In the genomic region with DNA sequence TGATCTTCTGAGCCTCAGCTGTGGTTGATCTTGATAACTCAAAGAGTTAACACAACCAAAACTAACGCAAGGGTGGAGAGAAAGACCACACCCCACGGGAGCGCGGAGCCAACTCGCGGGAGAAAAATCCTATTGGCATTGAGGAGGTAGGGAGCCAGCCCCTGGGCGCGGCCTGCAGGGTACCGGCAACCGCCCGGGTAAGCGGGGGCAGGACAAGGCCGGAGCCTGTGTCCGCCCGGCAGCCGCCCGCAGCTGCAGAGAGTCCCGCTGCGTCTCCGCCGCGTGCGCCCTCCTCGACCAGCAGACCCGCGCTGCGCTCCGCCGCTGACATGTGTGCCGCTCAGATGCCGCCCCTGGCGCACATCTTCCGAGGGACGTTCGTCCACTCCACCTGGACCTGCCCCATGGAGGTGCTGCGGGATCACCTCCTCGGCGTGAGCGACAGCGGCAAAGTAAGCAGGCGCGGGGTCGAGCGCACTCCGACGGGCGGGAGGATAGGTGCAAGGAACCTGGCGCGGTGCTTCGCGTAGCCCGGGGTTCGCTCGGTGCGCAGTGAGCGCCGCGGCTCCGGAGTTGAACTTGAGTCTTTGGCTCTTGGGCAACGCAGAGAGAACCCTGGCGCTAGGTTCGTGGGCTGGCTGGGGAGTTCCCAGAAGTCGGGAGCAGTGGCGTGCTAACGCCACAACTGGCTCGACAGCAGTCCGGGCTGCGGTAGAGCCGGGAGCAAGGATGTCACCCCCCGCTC, we compare ENCODE assay signal across 10 cellular contexts. TPM values are rescaled to one million over a fixed set of nuclear protein-coding genes. Genes with fewer than 3 reads are reported as not detected.
DNase-seq lines count a peak whose midpoint lies in the region; ATAC-seq and TF ChIP-seq lines count a peak whose summit lies in the region.
"Had no signal": no experiment of that assay in that cellular context is flagged by ENCODE, and none has a peak within 500 bp of the region (broad histone marks: within the 10 kb centered on the region; RNA-seq: fewer than 3 reads in every experiment).

A gene (plus strand): TSS at position 210 of the 745 bp plus-strand sequence. CDS start 120 bp downstream, at position 330.

- H3K27ac ChIP-seq in iPS-18a (ENCODE audit: low read length) (no peak within 1 kb of the TSS), stomach (no peak within 1 kb of the TSS)

- no peak for TF ChIP-seq CTCF in stomach (IDR thresholded peaks at IDR 0.05)

- peaks cover 38% of the 10 kb centered on the region for H3K27me3 ChIP-seq in iPS-18a (ENCODE audit: control insufficient read depth, insufficient read depth, low read length)
- H3K27me3 ChIP-seq in stomach, result peaks cover 3 to 39% (median 15%) of the 10 kb centered on the region in 3 donors

- no peak within 1 kb of the TSS for H3K9ac ChIP-seq in iPS-18a (ENCODE audit: low read length)

- POLR2A ChIA-PET in activated CD4-positive, alpha-beta T cell treated with anti-CD3 and anti-CD28 coated beads for 36 hours (lab: Charles Lee), result no interaction called here

- H3K4me1 ChIP-seq in iPS-18a (ENCODE audit: control insufficient read depth, low read depth, low read length) (no peaks in the 10 kb centered on the region), stomach (peaks cover 7 to 13% (median 10%) of the 10 kb centered on the region in 4 donors)

- H3K36me3 ChIP-seq in iPS-18a (ENCODE audit: control insufficient read depth, low read depth, low read length) (no peaks in the 10 kb centered on the region), stomach (no peaks in the 10 kb centered on the region)

- H3K27ac Mint-ChIP-seq in activated CD4-positive, alpha-beta T cell treated with anti-CD3 and anti-CD28 coated beads for 36 hours, result no peak within 1 kb of the TSS

- peaks cover 5% of the 10 kb centered on the region for H3K4me1 Mint-ChIP-seq in activated CD4-positive, alpha-beta T cell treated with anti-CD3 and anti-CD28 coated beads for 36 hours

- CTCF ChIA-PET in activated CD4-positive, alpha-beta T cell treated with anti-CD3 and anti-CD28 coated beads for 36 hours (lab: Charles Lee), result no interaction called here

- H3K9me3 ChIP-seq in iPS-18a (ENCODE audit: control insufficient read depth, low read depth, low read length) (no peaks in the 10 kb centered on the region), stomach (no peaks in the 10 kb centered on the region)

- WGBS in stomach, 5 donors, result 3 to 5% (median 3%) methylated on average over 38 to 70 of the region's 70 CpGs

- H3K9me3 Mint-ChIP-seq in activated CD4-positive, alpha-beta T cell treated with anti-CD3 and anti-CD28 coated beads for 36 hours (ENCODE audit: low read depth), result peaks cover 2% of the 10 kb centered on the region

- no peak for TF ChIP-seq POLR2A in stomach (IDR thresholded peaks at IDR 0.05)

- intact Hi-C loops in activated CD4-positive, alpha-beta T cell treated with anti-CD3 and anti-CD28 coated beads for 36 hours (cut with DNase I, micrococcal nuclease), result no loop called here
- intact Hi-C loops in stomach (cut with DNase I; ENCODE audit: low total_unique reads), result no loop called here

- TF ChIP-seq EP300 in stomach (IDR thresholded peaks at IDR 0.05), result no peak

- no peak for ATAC-seq in activated CD4-positive, alpha-beta T cell treated with anti-CD3 and anti-CD28 coated beads for 36 hours
- ATAC-seq in HG03039 (IDR thresholded peaks at IDR 0.05; ENCODE audit: unreplicated experiment), result no peak

- H3K4me3 Mint-ChIP-seq in activated CD4-positive, alpha-beta T cell treated with anti-CD3 and anti-CD28 coated beads for 36 hours, result no peak within 1 kb of the TSS

- peaks cover 33% of the 10 kb centered on the region for H3K27me3 Mint-ChIP-seq in activated CD4-positive, alpha-beta T cell treated with anti-CD3 and anti-CD28 coated beads for 36 hours

- no peaks in the 10 kb centered on the region for H3K36me3 Mint-ChIP-seq in activated CD4-positive, alpha-beta T cell treated with anti-CD3 and anti-CD28 coated beads for 36 hours (ENCODE audit: low read depth)

- DNase-seq in activated CD4-positive, alpha-beta T cell treated with anti-CD3 and anti-CD28 coated beads for 36 hours, result peak; percentile 16
- no peak for DNase-seq in activated CD4-positive, alpha-beta T cell treated with anti-CD3 and anti-CD28 coated beads for 4 hours
- DNase-seq in SW480 (ENCODE audit: low spot score) (peak; percentile 56), stomach (peak; percentile 28), NCI-H2171 treated with DMSO at 0.1 percent for 48 hours (lab: John Stamatoyannopoulos, UW) (no peak), NCI-H1105 (lab: John Stamatoyannopoulos, UW) (no peak)

- H3K4me3 ChIP-seq in iPS-18a (ENCODE audit: low read length) (peak within 1 kb of the TSS; percentile 57), stomach (peak within 1 kb of the TSS; percentile 25 to 47 (median 32))

RNA-seq across cellular contexts. Expression of the gene that starts here (rescaled TPM):
- total RNA-seq in activated CD4-positive, alpha-beta T cell treated with anti-CD3 and anti-CD28 coated beads for 36 hours, result not detected
- total RNA-seq in stomach, result 1 to 10 TPM in 3 of 5 donors, not detected in 2; 4.4 to 7.5 (median 6.4) TPM
- polyA plus RNA-seq in stomach, result 1 to 10 TPM in 1 of 3 donors, under 1 TPM in 2; 0.25 to 2.6 (median 0.35) TPM
- total RNA-seq: activated CD8-positive, alpha-beta memory T cell treated with anti-CD3 and anti-CD28 coated beads for 36 hours had no signal
- polyA plus RNA-seq: BJ had no signal

Comparison
In these comparisons a context has a peak if more than half of its experiments do, and no peak if none do; other contexts are left out.
1. Peak in DNase-seq in activated CD4-positive, alpha-beta T cell treated with anti-CD3 and anti-CD28 coated beads for 36 hours; RNA of the gene not detected or under 1 TPM.
2. DNase-seq: peak in SW480 (single experiment) and stomach (single experiment); none in activated CD4-positive, alpha-beta T cell treated with anti-CD3 and anti-CD28 coated beads for 4 hours (0 of 2), NCI-H2171 treated with DMSO at 0.1 percent for 48 hours (single experiment) and NCI-H1105 (single experiment).